ENCODE assay signal across 30 cellular contexts in the genomic region with DNA sequence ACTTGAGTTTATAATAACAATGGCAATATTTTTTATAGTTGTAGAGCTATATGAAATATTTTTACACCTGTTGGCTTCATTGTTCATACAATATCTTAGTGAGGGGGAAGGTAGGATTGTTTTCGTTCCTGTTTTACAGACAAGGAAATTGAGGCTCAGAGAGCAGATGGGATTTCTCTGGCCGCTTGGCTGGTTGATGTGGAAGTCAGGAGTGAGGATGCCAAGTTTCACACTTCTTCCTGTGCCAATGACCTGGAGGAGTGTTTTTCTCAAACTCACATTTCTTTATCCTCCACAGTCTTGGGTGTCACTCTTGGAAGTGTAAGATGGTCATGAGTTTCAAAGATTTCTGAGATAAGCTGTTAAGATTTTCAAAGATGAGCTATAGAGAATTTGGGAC.
"Had no signal": no experiment of that assay in that cellular context is flagged by ENCODE, and none has a peak within 500 bp of the region (broad histone marks: within the 10 kb centered on the region; RNA-seq: fewer than 3 reads in every experiment).

No MANE protein-coding gene starts in this region.

- H3K27me3 Mint-ChIP-seq: activated CD4-positive, alpha-beta T cell treated with anti-CD3 and anti-CD28 coated beads, Interleukin-2, amount 10 ng/mL, durations not matched to agents 7 days and 5 days; activated CD8-positive, alpha-beta T cell treated with anti-CD3 and anti-CD28 coated beads for 36 hours; activated naive CD4-positive, alpha-beta T cell treated with anti-CD3 and anti-CD28 coated beads, Interleukin-2, amount 50 U/mL, for 24 hours; activated naive CD8-positive, alpha-beta T cell treated with anti-CD3 and anti-CD28 coated beads, Interleukin-2, amount 50 U/mL, for 24 hours; stimulated activated memory B cell treated with anti-CD40 and anti-IgM and Interleukin-4, amounts not matched to agents 10 μg/mL and 1 μg/mL and 100 μg/mL, for 72 hours; stimulated activated naive CD8-positive, alpha-beta T cell treated with anti-CD3 and anti-CD28 coated beads, Interleukin-15, amount 100 ng/mL, for 72 hours; T-cell had no signal

- H3K4me3 ChIP-seq: heart right ventricle, left lung, lung, thyroid gland, upper lobe of right lung had no signal

- H3K4me3 Mint-ChIP-seq: activated CD4-positive, alpha-beta T cell treated with anti-CD3 and anti-CD28 coated beads, Interleukin-2, amount 10 ng/mL, durations not matched to agents 7 days and 5 days; activated CD8-positive, alpha-beta T cell treated with anti-CD3 and anti-CD28 coated beads for 36 hours; activated naive CD4-positive, alpha-beta T cell treated with anti-CD3 and anti-CD28 coated beads, Interleukin-2, amount 50 U/mL, for 24 hours; activated naive CD8-positive, alpha-beta T cell treated with anti-CD3 and anti-CD28 coated beads, Interleukin-2, amount 50 U/mL, for 24 hours; nephron; stimulated activated memory B cell treated with anti-CD40 and anti-IgM and Interleukin-4, amounts not matched to agents 10 μg/mL and 1 μg/mL and 100 μg/mL, for 72 hours; stimulated activated naive CD8-positive, alpha-beta T cell treated with anti-CD3 and anti-CD28 coated beads, Interleukin-15, amount 100 ng/mL, for 72 hours; T-cell; T-helper 2 cell treated with Interferon-gamma antibody and Interleukin-4, amounts not matched to agents 5 μg/mL and 100 μg/mL, for 36 hours had no signal

- H3K27ac Mint-ChIP-seq: activated CD4-positive, alpha-beta T cell treated with anti-CD3 and anti-CD28 coated beads, Interleukin-2, amount 10 ng/mL, durations not matched to agents 7 days and 5 days; activated CD8-positive, alpha-beta T cell treated with anti-CD3 and anti-CD28 coated beads for 36 hours; activated naive CD4-positive, alpha-beta T cell treated with anti-CD3 and anti-CD28 coated beads, Interleukin-2, amount 50 U/mL, for 24 hours; activated naive CD8-positive, alpha-beta T cell treated with anti-CD3 and anti-CD28 coated beads, Interleukin-2, amount 50 U/mL, for 24 hours; activated T-helper 2 cell treated with anti-CD3 and anti-CD28 coated beads, Interferon-gamma antibody, Interleukin-2, Interleukin-4, amounts not matched to agents 10 μg/mL and 5 μg/mL and 100 μg/mL, durations not matched to agents 14 hours and 24 hours and 36 hours; nephron; stimulated activated memory B cell treated with anti-CD40 and anti-IgM and Interleukin-4, amounts not matched to agents 10 μg/mL and 1 μg/mL and 100 μg/mL, for 72 hours; stimulated activated naive CD8-positive, alpha-beta T cell treated with anti-CD3 and anti-CD28 coated beads, Interleukin-15, amount 100 ng/mL, for 72 hours; T-cell; T-helper 2 cell treated with Interferon-gamma antibody and Interleukin-4, amounts not matched to agents 5 μg/mL and 100 μg/mL, for 36 hours had no signal

- ATAC-seq: activated CD4-positive, CD25-positive, alpha-beta regulatory T cell treated with anti-CD3 and anti-CD28 coated beads, Interleukin-2, amount 50 U/mL, for 24 hours; activated naive CD8-positive, alpha-beta T cell treated with anti-CD3 and anti-CD28 coated beads, Interleukin-2, amount 50 U/mL, for 24 hours; heart right ventricle; left lung; sciatic nerve; stimulated activated memory B cell treated with anti-CD40 and anti-IgM and Interleukin-4, amounts not matched to agents 10 μg/mL and 1 μg/mL and 100 μg/mL, for 72 hours; stimulated activated naive CD8-positive, alpha-beta T cell treated with anti-CD3 and anti-CD28 coated beads, Interleukin-15, amount 100 ng/mL, for 72 hours; T-cell; upper lobe of right lung had no signal

- H3K4me1 ChIP-seq: thyroid gland, upper lobe of right lung had no signal

- H3K27me3 ChIP-seq: heart right ventricle, left lung, thyroid gland, upper lobe of right lung had no signal

- DNase-seq: activated CD4-positive, alpha-beta T cell treated with anti-CD3 and anti-CD28 coated beads, Interleukin-2, amount 10 ng/mL, durations not matched to agents 7 days and 5 days; activated CD8-positive, alpha-beta T cell treated with anti-CD3 and anti-CD28 coated beads for 36 hours; activated naive CD8-positive, alpha-beta T cell treated with anti-CD3 and anti-CD28 coated beads, Interleukin-2, amount 50 U/mL, for 24 hours; activated T-cell treated with anti-CD3 and anti-CD28 coated beads, Interleukin-2, amount 50 U/mL, for 48 hours; amygdala; central memory CD4-positive, alpha-beta T cell; effector CD8-positive, alpha-beta T cell; erythroblast; foreskin fibroblast; heart right ventricle; left lung; mesendoderm; posterior cingulate gyrus; small intestine; stimulated activated CD4-positive, alpha-beta T cell treated with anti-CD3 and anti-CD28 coated beads, Interleukin-1b, Interleukin-23, amount 100 ng/mL, for 48 hours; stimulated activated CD4-positive, alpha-beta T cell treated with anti-CD3 and anti-CD28 coated beads, Interleukin-4, amount 100 ng/mL, for 4 hours; stimulated activated CD8-positive, alpha-beta memory T cell treated with anti-CD3 and anti-CD28 coated beads, Interleukin-4, amount 100 ng/mL, for 48 hours; stimulated activated naive CD8-positive, alpha-beta T cell treated with anti-CD3 and anti-CD28 coated beads, Interleukin-15, amount 100 ng/mL, for 72 hours; T-cell; thyroid gland; upper lobe of right lung; WERI-Rb-1 had no signal

- H3K9me3 Mint-ChIP-seq: activated CD4-positive, alpha-beta T cell treated with anti-CD3 and anti-CD28 coated beads, Interleukin-2, amount 10 ng/mL, durations not matched to agents 7 days and 5 days; activated CD8-positive, alpha-beta T cell treated with anti-CD3 and anti-CD28 coated beads for 36 hours; activated naive CD4-positive, alpha-beta T cell treated with anti-CD3 and anti-CD28 coated beads, Interleukin-2, amount 50 U/mL, for 24 hours; activated naive CD8-positive, alpha-beta T cell treated with anti-CD3 and anti-CD28 coated beads, Interleukin-2, amount 50 U/mL, for 24 hours; activated T-helper 2 cell treated with anti-CD3 and anti-CD28 coated beads, Interferon-gamma antibody, Interleukin-2, Interleukin-4, amounts not matched to agents 10 μg/mL and 5 μg/mL and 100 μg/mL, durations not matched to agents 14 hours and 24 hours and 36 hours; nephron; stimulated activated memory B cell treated with anti-CD40 and anti-IgM and Interleukin-4, amounts not matched to agents 10 μg/mL and 1 μg/mL and 100 μg/mL, for 72 hours; stimulated activated naive CD8-positive, alpha-beta T cell treated with anti-CD3 and anti-CD28 coated beads, Interleukin-15, amount 100 ng/mL, for 72 hours; T-cell; T-helper 2 cell treated with Interferon-gamma antibody and Interleukin-4, amounts not matched to agents 5 μg/mL and 100 μg/mL, for 36 hours had no signal

- H3K27ac ChIP-seq: left lung, thyroid gland, upper lobe of right lung, WERI-Rb-1 had no signal

- H3K36me3 ChIP-seq: left lung, WERI-Rb-1 had no signal

- H3K9me3 ChIP-seq: heart right ventricle, left lung, thyroid gland, upper lobe of right lung had no signal
